ENCODE assay signal across 15 cellular contexts in the genomic region with DNA sequence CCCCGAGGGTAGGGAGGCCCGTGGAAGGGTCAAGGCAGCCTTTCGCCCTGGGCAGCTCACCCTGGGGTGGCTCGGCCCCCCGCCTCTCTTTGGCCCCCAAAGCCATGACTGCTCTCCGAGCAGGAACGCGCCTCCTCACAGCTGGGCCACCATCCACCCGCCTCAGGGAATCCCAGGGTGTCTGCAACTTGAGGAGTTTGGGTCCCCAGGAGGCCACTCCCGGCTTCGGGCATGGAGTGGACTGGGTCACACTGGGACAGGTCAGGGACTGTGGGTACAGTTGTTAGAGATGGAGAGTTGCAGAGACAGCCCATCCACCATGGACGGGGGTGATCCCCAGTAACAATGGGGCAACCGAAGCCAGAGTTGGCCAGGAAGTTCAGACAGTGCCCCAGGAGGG. TPM values are rescaled to one million over a fixed set of nuclear protein-coding genes. Genes with fewer than 3 reads are reported as not detected.
"Had no signal": no experiment of that assay in that cellular context is flagged by ENCODE, and none has a peak within 500 bp of the region (broad histone marks: within the 10 kb centered on the region; RNA-seq: fewer than 3 reads in every experiment).

No MANE protein-coding gene starts in this region.

RNA-seq across cellular contexts. Expression of a gene that starts 19.8 kb away (rescaled TPM):
- total RNA-seq: activated B cell treated with CpG ODN at 0.5 μM for 24 hours; activated CD4-positive, alpha-beta memory T cell treated with anti-CD3 and anti-CD28 coated beads for 36 hours; activated CD4-positive, alpha-beta memory T cell treated with anti-CD3 and anti-CD28 coated beads, Interleukin-2, amount 10 ng/mL, durations not matched to agents 7 days and 5 days; activated CD4-positive, alpha-beta T cell treated with anti-CD3 and anti-CD28 coated beads for 36 hours; activated CD4-positive, alpha-beta T cell treated with anti-CD3 and anti-CD28 coated beads, Interleukin-2, amount 10 ng/mL, durations not matched to agents 24 days and 14 days; activated CD4-positive, alpha-beta T cell treated with anti-CD3 and anti-CD28 coated beads, Interleukin-2, amount 10 ng/mL, durations not matched to agents 7 days and 5 days; activated CD8-positive, alpha-beta memory T cell treated with anti-CD3 and anti-CD28 coated beads for 36 hours; activated CD8-positive, alpha-beta memory T cell treated with anti-CD3 and anti-CD28 coated beads, Interleukin-2, amount 10 ng/mL, durations not matched to agents 7 days and 5 days; activated CD8-positive, alpha-beta T cell treated with anti-CD3 and anti-CD28 coated beads for 36 hours; activated CD8-positive, alpha-beta T cell treated with anti-CD3 and anti-CD28 coated beads, Interleukin-2, amount 10 ng/mL, durations not matched to agents 7 days and 5 days; T-cell; T-helper 1 cell treated with Interleukin-12 subunit alpha and Interleukin-12 subunit beta and Interleukin-4 antibody, amounts not matched to agents 30 ng/mL and 1 ng/mL, for 36 hours; T-helper 17 cell; T-helper 2 cell treated with Interferon-gamma antibody and Interleukin-4, amounts not matched to agents 100 ng/mL and 5 ng/mL, for 36 hours; WTC11 had no signal
